Comparison of ENCODE assay signal across 23 cellular contexts in the genomic region with DNA sequence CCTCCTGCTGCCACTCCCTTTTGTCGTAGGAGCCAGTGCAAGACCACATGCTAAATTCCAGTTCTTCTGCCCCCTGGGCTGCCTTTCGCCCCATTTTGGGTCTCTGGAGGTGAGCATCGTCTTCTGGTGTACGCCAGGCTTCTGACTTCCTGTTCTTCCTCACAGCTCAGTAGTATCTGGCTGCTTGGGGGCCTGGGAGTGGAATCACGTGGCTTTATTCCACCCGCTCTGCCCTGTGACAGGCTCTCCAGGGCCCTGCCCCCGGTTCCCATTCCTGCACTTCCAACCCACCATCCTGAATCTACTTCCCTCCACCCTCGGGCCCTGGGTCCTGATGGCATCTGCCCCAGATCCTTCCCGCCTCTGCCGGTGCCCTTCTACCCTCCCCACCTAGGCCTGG.
"Had no signal": no experiment of that assay in that cellular context is flagged by ENCODE, and none has a peak within 500 bp of the region (broad histone marks: within the 10 kb centered on the region; RNA-seq: fewer than 3 reads in every experiment).

No MANE protein-coding gene starts in this region.

- H3K36me3 Mint-ChIP-seq: activated CD4-positive, alpha-beta memory T cell treated with anti-CD3 and anti-CD28 coated beads for 36 hours; activated naive CD4-positive, alpha-beta T cell treated with anti-CD3 and anti-CD28 coated beads, Interleukin-2, amount 10 ng/mL, durations not matched to agents 7 days and 5 days; activated naive CD8-positive, alpha-beta T cell treated with anti-CD3 and anti-CD28 coated beads, Interleukin-2, amount 10 ng/mL, durations not matched to agents 7 days and 5 days; natural killer cell treated with Interleukin-12 subunit alpha and Interleukin-12 subunit beta and Interleukin-15 and Interleukin-18, amount 100 ng/mL, for 72 hours had no signal

- H3K9me3 Mint-ChIP-seq: activated CD4-positive, alpha-beta memory T cell treated with anti-CD3 and anti-CD28 coated beads for 36 hours; activated naive CD4-positive, alpha-beta T cell treated with anti-CD3 and anti-CD28 coated beads, Interleukin-2, amount 10 ng/mL, durations not matched to agents 7 days and 5 days; activated naive CD8-positive, alpha-beta T cell treated with anti-CD3 and anti-CD28 coated beads, Interleukin-2, amount 10 ng/mL, durations not matched to agents 7 days and 5 days; activated T-cell treated with anti-CD3 and anti-CD28 coated beads, Interleukin-2, amount 50 U/mL, for 24 hours; natural killer cell treated with Interleukin-12 subunit alpha and Interleukin-12 subunit beta and Interleukin-15 and Interleukin-18, amount 100 ng/mL, for 72 hours had no signal

- ATAC-seq: activated CD4-positive, CD25-positive, alpha-beta regulatory T cell treated with anti-CD3 and anti-CD28 coated beads, Interleukin-2, amount 50 U/mL, for 24 hours; heart right ventricle; left lung; mucosa of descending colon; right cardiac atrium; upper lobe of right lung had no signal

- H3K4me3 Mint-ChIP-seq: activated CD4-positive, alpha-beta memory T cell treated with anti-CD3 and anti-CD28 coated beads for 36 hours; activated naive CD4-positive, alpha-beta T cell treated with anti-CD3 and anti-CD28 coated beads, Interleukin-2, amount 10 ng/mL, durations not matched to agents 7 days and 5 days; activated naive CD8-positive, alpha-beta T cell treated with anti-CD3 and anti-CD28 coated beads, Interleukin-2, amount 10 ng/mL, durations not matched to agents 7 days and 5 days; activated T-cell treated with anti-CD3 and anti-CD28 coated beads, Interleukin-2, amount 50 U/mL, for 24 hours; natural killer cell treated with Interleukin-12 subunit alpha and Interleukin-12 subunit beta and Interleukin-15 and Interleukin-18, amount 100 ng/mL, for 72 hours had no signal

- H3K27ac ChIP-seq: brain microvascular endothelial cell, epithelial cell of prostate, left lung, spleen, tibial artery, upper lobe of right lung, VCaP had no signal

- H3K9me3 ChIP-seq: heart right ventricle, left lung, mucosa of descending colon, spleen, tibial artery, upper lobe of right lung had no signal

- H3K36me3 ChIP-seq: brain microvascular endothelial cell, heart right ventricle, left lung, spleen, tibial artery, upper lobe of right lung had no signal

- H3K4me1 ChIP-seq: left lung, upper lobe of right lung had no signal

- DNase-seq: activated CD4-positive, alpha-beta memory T cell treated with anti-CD3 and anti-CD28 coated beads for 36 hours; activated CD4-positive, alpha-beta T cell treated with anti-CD3 and anti-CD28 coated beads for 48 hours; activated CD8-positive, alpha-beta memory T cell treated with anti-CD3 and anti-CD28 coated beads, Interleukin-2, amount 50 U/mL, for 48 hours; activated gamma-delta T cell; activated naive CD4-positive, alpha-beta T cell treated with anti-CD3 and anti-CD28 coated beads, Interleukin-2, amount 10 ng/mL, durations not matched to agents 7 days and 5 days; activated naive CD8-positive, alpha-beta T cell treated with anti-CD3 and anti-CD28 coated beads, Interleukin-2, amount 10 ng/mL, durations not matched to agents 7 days and 5 days; activated T-cell treated with anti-CD3 and anti-CD28 coated beads, Interleukin-2, amount 50 U/mL, for 24 hours; brain microvascular endothelial cell; effector CD4-positive, alpha-beta T cell; heart right ventricle; kidney glomerular epithelial cell; left lung; mucosa of descending colon; right cardiac atrium; spleen; stimulated activated naive CD4-positive, alpha-beta T cell treated with Interleukin-2 at 50 U/mL for 16 hours; tibial artery; upper lobe of right lung had no signal

- H3K27ac Mint-ChIP-seq: activated CD4-positive, alpha-beta memory T cell treated with anti-CD3 and anti-CD28 coated beads for 36 hours; activated naive CD4-positive, alpha-beta T cell treated with anti-CD3 and anti-CD28 coated beads, Interleukin-2, amount 10 ng/mL, durations not matched to agents 7 days and 5 days; activated naive CD8-positive, alpha-beta T cell treated with anti-CD3 and anti-CD28 coated beads, Interleukin-2, amount 10 ng/mL, durations not matched to agents 7 days and 5 days; activated T-cell treated with anti-CD3 and anti-CD28 coated beads, Interleukin-2, amount 50 U/mL, for 24 hours; natural killer cell treated with Interleukin-12 subunit alpha and Interleukin-12 subunit beta and Interleukin-15 and Interleukin-18, amount 100 ng/mL, for 72 hours had no signal

- H3K4me1 Mint-ChIP-seq: activated naive CD4-positive, alpha-beta T cell treated with anti-CD3 and anti-CD28 coated beads, Interleukin-2, amount 10 ng/mL, durations not matched to agents 7 days and 5 days had no signal

- H3K4me3 ChIP-seq: heart right ventricle, left lung, lung, mucosa of descending colon, spleen, tibial artery, upper lobe of right lung had no signal

- H3K27me3 ChIP-seq: tibial artery, upper lobe of right lung had no signal
